In the genomic region with DNA sequence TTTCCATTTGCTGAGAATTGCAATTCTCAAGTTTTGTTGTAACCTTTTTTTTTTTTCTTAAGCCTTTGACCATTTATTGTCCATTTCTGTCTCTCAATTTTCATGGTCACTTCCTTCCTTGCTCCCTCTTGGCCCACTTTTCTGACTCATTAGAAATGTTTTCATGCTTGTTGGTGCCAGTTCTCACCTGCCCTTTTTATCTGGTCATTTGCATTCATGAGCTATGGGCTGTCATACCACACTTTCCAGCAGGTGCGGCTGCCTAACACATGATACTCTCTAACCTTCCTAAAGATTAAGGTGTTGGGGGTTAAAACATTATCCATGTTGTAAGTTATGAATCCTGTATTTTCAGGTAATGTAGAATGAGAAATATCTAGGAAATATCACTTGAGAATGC, we compare ENCODE assay signal across 16 cellular contexts.
"Had no signal": no experiment of that assay in that cellular context is flagged by ENCODE, and none has a peak within 500 bp of the region (broad histone marks: within the 10 kb centered on the region; RNA-seq: fewer than 3 reads in every experiment).

No MANE protein-coding gene starts in this region.

- H3K27ac ChIP-seq: lower lobe of right lung, neutrophil, pancreas, right lobe of liver, stomach, upper lobe of left lung had no signal

- DNase-seq: activated CD4-positive, alpha-beta T cell treated with anti-CD3 and anti-CD28 coated beads, Interleukin-2, amount 50 U/mL, for 4 hours; activated gamma-delta T cell treated with Interleukin-2 at 50 U/mL for 16 hours; activated T-cell treated with anti-CD3 and anti-CD28 coated beads for 4 hours; amniotic stem cell; dermis blood vessel endothelial cell; foreskin melanocyte; hypothalamus; islet precursor cell; lower lobe of right lung; natural killer cell; pancreas; right lobe of liver; stimulated activated CD4-positive, alpha-beta T cell treated with anti-CD3 and anti-CD28 coated beads, Interleukin-4, amount 100 ng/mL, for 1 hour; stomach; upper lobe of left lung had no signal

- ATAC-seq: lower lobe of right lung, natural killer cell, pancreas, right lobe of liver had no signal
